9 cellular contexts compared by ENCODE assay signal in genomic region chr5:181173027-181173419, GRCh38. TPM values are rescaled to one million over a fixed set of nuclear protein-coding genes. Genes with fewer than 3 reads are reported as not detected.
DNase-seq lines count a peak whose midpoint lies in the region; ATAC-seq, FAIRE-seq and TF ChIP-seq lines count a peak whose summit lies in the region.
"Had no signal": no experiment of that assay in that cellular context is flagged by ENCODE, and none has a peak within 500 bp of the region (broad histone marks: within the 10 kb centered on the region; RNA-seq: fewer than 3 reads in every experiment).

No MANE protein-coding gene starts in this region.

- intact Hi-C loops in activated CD8-positive, alpha-beta T cell treated with anti-CD3 and anti-CD28 coated beads for 36 hours (cut with micrococcal nuclease), result no loop called here

- H4K5ac ChIP-seq in mesendoderm (ENCODE audit: low read length), result no peak overlapping the region

- peak overlapping the region; percentile 85 for H3K27ac Mint-ChIP-seq in activated CD8-positive, alpha-beta T cell treated with anti-CD3 and anti-CD28 coated beads for 36 hours

- POLR2A ChIA-PET in activated CD8-positive, alpha-beta T cell treated with anti-CD3 and anti-CD28 coated beads for 36 hours (lab: Charles Lee), result interaction anchor here (1.5 to 2.6 kb wide), 4 partner anchors 10 to 71 kb away, joined by 6 to 11 read pairs (median 10); partner anchors contain the start of gene RACK1

- peak overlapping the region; percentile 68 for H3K56ac ChIP-seq in mesendoderm (ENCODE audit: low read length)

- no peak for TF ChIP-seq CTCF in activated CD8-positive, alpha-beta T cell treated with anti-CD3 and anti-CD28 coated beads for 36 hours (IDR thresholded peaks at IDR 0.05)

- no peak overlapping the region for H3K4ac ChIP-seq in mesendoderm (ENCODE audit: low read depth, low read length)

- peak overlapping the region; percentile 79 for H3K4me3 Mint-ChIP-seq in activated CD8-positive, alpha-beta T cell treated with anti-CD3 and anti-CD28 coated beads for 36 hours

- peaks cover 2% of the 10 kb centered on the region for H3K27me3 ChIP-seq in mesendoderm (ENCODE audit: insufficient read depth, low read length, poor library complexity)

- no peaks in the 10 kb centered on the region for H3K36me3 Mint-ChIP-seq in activated CD8-positive, alpha-beta T cell treated with anti-CD3 and anti-CD28 coated beads for 36 hours (ENCODE audit: low read depth)

- no peak for DNase-seq in GM12891 (ENCODE audit: insufficient read length, low spot score)
- DNase-seq in activated CD8-positive, alpha-beta T cell treated with anti-CD3 and anti-CD28 coated beads for 36 hours, result peak; percentile 33
- no peak for DNase-seq in mesendoderm
- DNase-seq in foreskin melanocyte, result no peak
- DNase-seq in DMS153 treated with DMSO at 0.1 percent for 48 hours (lab: John Stamatoyannopoulos, UW; ENCODE audit: unreplicated experiment), result no peak
- no peak for DNase-seq in AML-193 (lab: John Stamatoyannopoulos, UW)

- ATAC-seq in HG02852 (IDR thresholded peaks at IDR 0.05; ENCODE audit: unreplicated experiment) (peak; percentile 24), HG03025 (IDR thresholded peaks at IDR 0.05; ENCODE audit: low FRiP score, unreplicated experiment) (no peak)
- peak; percentile 14 for ATAC-seq in activated CD8-positive, alpha-beta T cell treated with anti-CD3 and anti-CD28 coated beads for 36 hours

- H2BK5ac ChIP-seq in mesendoderm (ENCODE audit: low read length), result no peak overlapping the region

- no peak overlapping the region for H3K23ac ChIP-seq in mesendoderm (ENCODE audit: low read length)

- no peak overlapping the region for H3K27ac ChIP-seq in mesendoderm (ENCODE audit: low read depth, low read length)

- no peaks in the 10 kb centered on the region for H3K79me2 ChIP-seq in mesendoderm (ENCODE audit: control insufficient read depth, insufficient read depth, low read length)

- no peak overlapping the region for H4K8ac ChIP-seq in mesendoderm (ENCODE audit: low read depth, low read length)

- H3K79me1 ChIP-seq in mesendoderm (ENCODE audit: low read length), result no peaks in the 10 kb centered on the region

- no CpG with 5 or more reads among the region's 11 CpGs for whole genome bisulfite sequencing in mesendoderm (ENCODE audit: extremely low coverage, insufficient coverage, low lambda C conversion rate)

- H3K9me3 Mint-ChIP-seq in activated CD8-positive, alpha-beta T cell treated with anti-CD3 and anti-CD28 coated beads for 36 hours, result no peaks in the 10 kb centered on the region

- CTCF ChIA-PET in activated CD8-positive, alpha-beta T cell treated with anti-CD3 and anti-CD28 coated beads for 36 hours (lab: Charles Lee), result interaction anchor here (1.0 to 4.5 kb wide), 4 partner anchors 12 to 49 kb away, joined by 3 to 34 read pairs (median 4); no protein-coding TSS in a partner anchor

- peak overlapping the region; percentile 51 for H3K9ac ChIP-seq in mesendoderm (ENCODE audit: low read length)

- peak overlapping the region; percentile 57 for H3K4me2 ChIP-seq in mesendoderm (ENCODE audit: low read length)

- H3K4me1 ChIP-seq in mesendoderm (ENCODE audit: control insufficient read depth, low read depth, low read length), result no peaks in the 10 kb centered on the region

- H3K4me1 Mint-ChIP-seq in activated CD8-positive, alpha-beta T cell treated with anti-CD3 and anti-CD28 coated beads for 36 hours (ENCODE audit: low read depth), result peaks cover 43% of the 10 kb centered on the region

- no peaks in the 10 kb centered on the region for H3K36me3 ChIP-seq in mesendoderm (ENCODE audit: control insufficient read depth, insufficient read depth, low read length)

- H2AK5ac ChIP-seq in mesendoderm (ENCODE audit: low read length), result no peak overlapping the region

- peak overlapping the region; percentile 15 for H3K4me3 ChIP-seq in mesendoderm (ENCODE audit: low read length)
- H3K4me3 ChIP-seq: mucosa of descending colon had no signal

- FAIRE-seq in GM12891 (lab: Jason Lieb, UNC), result no peak

- no peak overlapping the region for H3K18ac ChIP-seq in mesendoderm (ENCODE audit: low read length)

- H2BK15ac ChIP-seq in mesendoderm (replicated peaks; ENCODE audit: low read depth), result no peak overlapping the region

- no peak overlapping the region for H2BK120ac ChIP-seq in mesendoderm (ENCODE audit: low read depth, low read length)

- H3K27me3 Mint-ChIP-seq in activated CD8-positive, alpha-beta T cell treated with anti-CD3 and anti-CD28 coated beads for 36 hours, result peaks cover 51% of the 10 kb centered on the region

- TF ChIP-seq POLR2A in GM12891 (IDR thresholded peaks at IDR 0.05; ENCODE audit: low read depth, low read length), result no peak

TF ChIP-seq in GM12891, 5 proteins besides CTCF, POLR2A, EP300 and RAD21:
- TF ChIP-seq SPI1 (IDR thresholded peaks at IDR 0.05; ENCODE audit: low read depth, low read length) (peak; percentile 64), TAF1 (IDR thresholded peaks at IDR 0.05; ENCODE audit: low read depth, low read length) (no peak)

RNA-seq across cellular contexts. Expression of gene OR2V2, which starts 25.6 kb away (rescaled TPM):
- polyA plus RNA-seq in GM12891 (2012; ENCODE audit: low read depth, missing spikeins), result 0.06 TPM
- total RNA-seq in activated CD8-positive, alpha-beta T cell treated with anti-CD3 and anti-CD28 coated beads for 36 hours, result not detected
- not detected for polyA plus RNA-seq in mesendoderm (2013, experiment 1 of 2)
- not detected for polyA plus RNA-seq in mesendoderm (2013, experiment 2 of 2)
- total RNA-seq: mucosa of descending colon had no signal

RNA-seq across cellular contexts. Expression of gene TRIM7, which starts 32.0 kb away (rescaled TPM):
- polyA plus RNA-seq in GM12891 (2012; ENCODE audit: low read depth, missing spikeins), result 0.19 TPM
- 1 to 10 TPM; 1.1 to 3.0 TPM for total RNA-seq in activated CD8-positive, alpha-beta T cell treated with anti-CD3 and anti-CD28 coated beads for 36 hours
- 0.04 TPM for polyA plus RNA-seq in mesendoderm (2013, experiment 1 of 2)
- 0.06 TPM for polyA plus RNA-seq in mesendoderm (2013, experiment 2 of 2)

RNA-seq across cellular contexts. Expression of gene OR2V1, which starts 42.1 kb away (rescaled TPM):
- polyA plus RNA-seq in GM12891 (2012; ENCODE audit: low read depth, missing spikeins), result 0.17 TPM
- not detected for total RNA-seq in activated CD8-positive, alpha-beta T cell treated with anti-CD3 and anti-CD28 coated beads for 36 hours
- not detected for polyA plus RNA-seq in mesendoderm (2013, experiment 1 of 2)
- not detected for polyA plus RNA-seq in mesendoderm (2013, experiment 2 of 2)
- total RNA-seq: mucosa of descending colon had no signal

RNA-seq across cellular contexts. Expression of gene TRIM41, which starts 50.1 kb away (rescaled TPM):
- polyA plus RNA-seq in GM12891 (2012; ENCODE audit: low read depth, missing spikeins), result 19.7 TPM
- total RNA-seq in activated CD8-positive, alpha-beta T cell treated with anti-CD3 and anti-CD28 coated beads for 36 hours, result 10 to 100 TPM; 30.6 to 31.5 TPM
- 15.1 TPM for polyA plus RNA-seq in mesendoderm (2013, experiment 1 of 2)
- polyA plus RNA-seq in mesendoderm (2013, experiment 2 of 2), result 14.4 TPM
